In the genomic region with DNA sequence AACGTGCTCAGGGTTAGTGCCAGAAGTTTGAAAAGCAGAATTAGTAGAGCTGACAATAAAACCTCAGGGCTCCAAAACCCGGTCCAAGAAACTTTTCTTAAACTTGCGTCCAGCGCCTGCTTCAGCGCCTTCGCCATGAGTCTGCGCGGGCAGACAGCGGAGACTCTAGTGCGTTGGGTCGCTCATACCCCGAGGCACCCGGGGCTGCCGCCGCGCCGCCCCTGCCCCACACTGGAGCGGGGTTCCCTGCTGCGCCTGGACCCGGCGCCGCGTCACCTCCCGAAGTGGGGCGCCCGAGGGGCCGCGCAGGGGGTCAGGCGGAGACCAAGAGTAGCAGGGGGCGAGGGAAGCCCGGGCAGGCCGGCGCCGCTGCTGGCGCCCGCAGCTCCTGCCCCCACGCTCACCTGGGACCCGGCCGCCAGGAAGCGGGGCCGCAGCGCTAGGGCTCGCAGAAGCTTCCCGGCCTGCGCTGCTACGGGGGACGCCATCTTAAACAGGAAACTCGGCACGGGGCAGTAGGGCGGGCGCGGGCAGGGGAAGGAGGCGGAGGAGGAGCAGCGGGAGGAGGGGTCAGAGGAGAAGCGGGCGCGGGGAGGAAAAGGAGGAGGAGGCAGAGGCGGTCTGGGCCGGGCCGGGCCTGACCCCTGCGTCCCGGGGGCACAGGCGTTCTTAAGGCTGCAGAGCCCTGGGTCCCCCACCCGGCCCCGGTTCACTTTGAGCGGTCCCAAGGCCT, we compare ENCODE assay signal across 8 cellular contexts. TPM values are rescaled to one million over a fixed set of nuclear protein-coding genes. Genes with fewer than 3 reads are reported as not detected.
A peak's percentile ranks its signal among the peaks of the same experiment; 100 is the strongest.
DNase-seq lines count a peak whose midpoint lies in the region; ATAC-seq and TF ChIP-seq lines count a peak whose summit lies in the region.

A gene with protein sequence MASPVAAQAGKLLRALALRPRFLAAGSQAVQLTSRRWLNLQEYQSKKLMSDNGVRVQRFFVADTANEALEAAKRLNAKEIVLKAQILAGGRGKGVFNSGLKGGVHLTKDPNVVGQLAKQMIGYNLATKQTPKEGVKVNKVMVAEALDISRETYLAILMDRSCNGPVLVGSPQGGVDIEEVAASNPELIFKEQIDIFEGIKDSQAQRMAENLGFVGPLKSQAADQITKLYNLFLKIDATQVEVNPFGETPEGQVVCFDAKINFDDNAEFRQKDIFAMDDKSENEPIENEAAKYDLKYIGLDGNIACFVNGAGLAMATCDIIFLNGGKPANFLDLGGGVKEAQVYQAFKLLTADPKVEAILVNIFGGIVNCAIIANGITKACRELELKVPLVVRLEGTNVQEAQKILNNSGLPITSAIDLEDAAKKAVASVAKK (minus strand): TSS at position 514 of the 733 bp plus-strand sequence. CDS start 26 bp downstream, at position 488.

- peak within 1 kb of the TSS; percentile 84 for H3K4me2 ChIP-seq in neural progenitor cell

- peak within 1 kb of the TSS; percentile 78 for H3K27ac ChIP-seq in RWPE2 (ENCODE audit: poor library complexity, severe bottlenecking)
- H3K27ac ChIP-seq in neural progenitor cell: peak within 1 kb of the TSS; percentile 57

- peak within 1 kb of the TSS; percentile 79 for H3K9ac ChIP-seq in neural progenitor cell

- H3K4me1 ChIP-seq in RWPE2 (ENCODE audit: insufficient read depth, poor library complexity, severe bottlenecking) (peaks cover 9% of the 10 kb centered on the region), neural progenitor cell (peaks cover 12% of the 10 kb centered on the region)

- ATAC-seq in GM21447 (IDR thresholded peaks at IDR 0.05; ENCODE audit: unreplicated experiment): peak; percentile 67
- peak; percentile 97 for ATAC-seq in RWPE2 (ENCODE audit: low read depth)

- H2AFZ ChIP-seq in neural progenitor cell (replicated peaks): peak within 1 kb of the TSS; percentile 91

- H3K36me3 Mint-ChIP-seq in neural progenitor cell: peaks cover 11% of the 10 kb centered on the region

- H3K27me3 Mint-ChIP-seq in neural progenitor cell (ENCODE audit: insufficient read depth, low read depth): peaks cover 2% of the 10 kb centered on the region

- H3K4me1 Mint-ChIP-seq in neural progenitor cell: peaks cover 38% of the 10 kb centered on the region

- H3K36me3 ChIP-seq in RWPE2 (ENCODE audit: low read depth) (no peaks in the 10 kb centered on the region), neural progenitor cell (no peaks in the 10 kb centered on the region)

- DNase-seq in DMS53 (lab: John Stamatoyannopoulos, UW) (peak; percentile 76), HuH-7 (ENCODE audit: low spot score) (peak; percentile 33), RWPE2 (ENCODE audit: low spot score) (peak; percentile 89), activated gamma-delta T cell (lab: John Stamatoyannopoulos, UW) (peak; percentile 60), fibroblast of villous mesenchyme (ENCODE audit: low read depth) (peak; percentile 90), neural progenitor cell (ENCODE audit: low spot score) (peak; percentile 89), stromal cell of bone marrow (ENCODE audit: low read depth) (peak; percentile 80)

- peaks cover 7% of the 10 kb centered on the region for H3K79me2 ChIP-seq in neural progenitor cell (ENCODE audit: low read depth)

- H3K4me3 Mint-ChIP-seq in neural progenitor cell: peak within 1 kb of the TSS; percentile 87

- no peaks in the 10 kb centered on the region for H4K20me1 ChIP-seq in neural progenitor cell (ENCODE audit: low read depth)

- H3K4me3 ChIP-seq in RWPE2 (ENCODE audit: severe bottlenecking): peak within 1 kb of the TSS; percentile 97
- H3K4me3 ChIP-seq in fibroblast of villous mesenchyme (ENCODE audit: low read depth, low read length): peak within 1 kb of the TSS; percentile 76
- peak within 1 kb of the TSS; percentile 76 for H3K4me3 ChIP-seq in neural progenitor cell

- H3K27ac Mint-ChIP-seq in neural progenitor cell: peak within 1 kb of the TSS; percentile 85

- H3K27me3 ChIP-seq in RWPE2 (ENCODE audit: insufficient read depth, poor library complexity, severe bottlenecking): no peaks in the 10 kb centered on the region
- no peaks in the 10 kb centered on the region for H3K27me3 ChIP-seq in neural progenitor cell

- no peaks in the 10 kb centered on the region for H3F3A ChIP-seq in neural progenitor cell (ENCODE audit: low read depth)

- TF ChIP-seq CTCF in RWPE2 (IDR thresholded peaks at IDR 0.05; ENCODE audit: poor library complexity, severe bottlenecking): no peak
- no peak for TF ChIP-seq CTCF in fibroblast of villous mesenchyme (IDR thresholded peaks at IDR 0.05; ENCODE audit: insufficient read depth, low read depth, low read length)
- no peak for TF ChIP-seq CTCF in neural progenitor cell (IDR thresholded peaks at IDR 0.05)

- H3K9me3 Mint-ChIP-seq in neural progenitor cell: peaks cover 22% of the 10 kb centered on the region

- H3K9me3 ChIP-seq in RWPE2 (ENCODE audit: severe bottlenecking) (no peaks in the 10 kb centered on the region), neural progenitor cell (ENCODE audit: low read depth) (no peaks in the 10 kb centered on the region)

RNA-seq across cellular contexts. Expression of the gene that starts here (rescaled TPM):
- 45.8 and 54.4 TPM in 2 replicates for total RNA-seq in fibroblast of villous mesenchyme
- 45.3 and 63.6 TPM in 2 replicates for total RNA-seq in neural progenitor cell (ENCODE audit: low replicate concordance)

Comparison
In these comparisons a context has a peak if more than half of its experiments do, and no peak if none do; other contexts are left out.
1. Peak in every context shown above with its lines: DNase-seq, ATAC-seq, H3K4me3 ChIP-seq and H3K27ac ChIP-seq.
2. DNase-seq: peak in every context shown above with its lines; median percentile 90 in fibroblast of villous mesenchyme; 89 in RWPE2; 89 in neural progenitor cell; 80 in stromal cell of bone marrow; 76 in DMS53; 60 in activated gamma-delta T cell; 33 in HuH-7.